In the genomic region with DNA sequence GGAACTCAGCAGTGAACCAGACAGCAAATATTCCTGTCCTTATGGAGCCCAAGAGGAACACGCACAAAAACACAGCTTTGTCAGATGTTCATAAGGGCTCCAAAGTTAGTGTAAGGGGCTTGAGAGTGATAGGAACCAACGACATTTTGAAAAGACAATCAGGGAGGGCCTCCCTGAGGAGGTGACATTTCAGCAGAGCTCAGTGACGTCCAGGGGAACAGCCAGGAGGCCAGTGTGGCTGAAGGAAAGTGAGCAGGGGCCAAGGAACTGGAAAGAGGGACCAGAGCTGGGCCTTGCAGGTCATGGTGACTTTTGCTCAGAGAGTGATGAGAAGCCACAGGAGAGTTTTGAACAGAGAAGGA, we compare ENCODE assay signal across 1 cellular context.
TF ChIP-seq lines count a peak whose summit lies in the region.

No MANE protein-coding gene starts in this region.

TF ChIP-seq in H1, 55 proteins besides CTCF, POLR2A, EP300 and RAD21:
- TF ChIP-seq NANOG (IDR thresholded peaks at IDR 0.05; ENCODE audit: insufficient read depth, low read depth, low read length, poor library complexity, severe bottlenecking) (no peak), KDM1A (IDR thresholded peaks at IDR 0.05; ENCODE audit: borderline replicate concordance, low read length) (no peak), TEAD4 (IDR thresholded peaks at IDR 0.05; ENCODE audit: low read depth, low read length) (no peak), BRCA1 (IDR thresholded peaks at IDR 0.05; ENCODE audit: low read depth, low read length) (no peak), TCF12 (IDR thresholded peaks at IDR 0.05; ENCODE audit: low read depth, low read length) (no peak)
